In the genomic region with DNA sequence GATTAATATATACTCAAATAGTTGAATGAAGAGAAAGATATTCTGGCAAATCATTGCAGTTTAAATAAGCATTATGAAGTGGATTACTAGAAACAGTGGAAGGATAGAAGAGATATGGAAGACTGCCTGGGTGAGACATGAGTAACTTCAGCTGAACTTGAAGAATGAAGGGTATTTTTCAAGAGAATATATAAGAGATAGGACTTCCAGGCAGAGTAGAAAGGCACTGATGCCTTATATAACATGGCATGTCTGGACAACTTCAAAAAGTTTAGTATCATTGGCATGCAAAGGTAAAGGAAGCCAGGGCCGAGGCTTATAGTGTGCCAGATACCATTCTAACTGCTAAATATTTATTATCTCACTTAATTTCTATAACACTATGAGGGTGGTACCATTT, we compare ENCODE assay signal across 16 cellular contexts.
"Had no signal": no experiment of that assay in that cellular context is flagged by ENCODE, and none has a peak within 500 bp of the region (broad histone marks: within the 10 kb centered on the region; RNA-seq: fewer than 3 reads in every experiment).

No MANE protein-coding gene starts in this region.

- H3K4me1 ChIP-seq: gastroesophageal sphincter, heart left ventricle, pancreas, sigmoid colon, thyroid gland had no signal

- H3K9me3 ChIP-seq: adrenal gland, pancreas, thyroid gland had no signal

- H3K27ac ChIP-seq: dorsolateral prefrontal cortex, gastroesophageal sphincter, heart left ventricle, pancreas, sigmoid colon, thyroid gland had no signal

- FAIRE-seq: colon, pancreas had no signal

- H3K4me3 ChIP-seq: adrenal gland, dorsolateral prefrontal cortex, gastroesophageal sphincter, heart left ventricle, pancreas, sigmoid colon, thyroid gland had no signal

- ATAC-seq: activated CD4-positive, CD25-positive, alpha-beta regulatory T cell treated with anti-CD3 and anti-CD28 coated beads, Interleukin-2, amount 50 U/mL, for 24 hours; activated T-cell treated with anti-CD3 and anti-CD28 coated beads, Interleukin-2, amount 50 U/mL, for 72 hours; gastroesophageal sphincter; heart left ventricle; left ventricle myocardium superior; naive thymus-derived CD8-positive, alpha-beta T cell; pancreas had no signal

- H3K36me3 ChIP-seq: adrenal gland, gastroesophageal sphincter, heart left ventricle, pancreas, sigmoid colon, thyroid gland had no signal

- DNase-seq: activated CD4-positive, alpha-beta T cell treated with anti-CD3 and anti-CD28 coated beads, Interleukin-2, amount 10 ng/mL, durations not matched to agents 7 days and 5 days; activated effector memory CD4-positive, alpha-beta T cell treated with anti-CD3 and anti-CD28 coated beads, Interleukin-2, amount 50 U/mL, for 16 hours; activated T-cell treated with anti-CD3 and anti-CD28 coated beads, Interleukin-2, amount 50 U/mL, for 72 hours; central memory CD4-positive, alpha-beta T cell; dorsolateral prefrontal cortex; heart left ventricle; left ventricle myocardium superior; naive thymus-derived CD8-positive, alpha-beta T cell; pancreas; sigmoid colon; stimulated activated naive CD4-positive, alpha-beta T cell; thyroid gland had no signal

- H3K27me3 ChIP-seq: adrenal gland, dorsolateral prefrontal cortex, gastroesophageal sphincter, heart left ventricle, pancreas, sigmoid colon, thyroid gland had no signal
